Comparison of ENCODE assay signal across 10 cellular contexts in the genomic region with DNA sequence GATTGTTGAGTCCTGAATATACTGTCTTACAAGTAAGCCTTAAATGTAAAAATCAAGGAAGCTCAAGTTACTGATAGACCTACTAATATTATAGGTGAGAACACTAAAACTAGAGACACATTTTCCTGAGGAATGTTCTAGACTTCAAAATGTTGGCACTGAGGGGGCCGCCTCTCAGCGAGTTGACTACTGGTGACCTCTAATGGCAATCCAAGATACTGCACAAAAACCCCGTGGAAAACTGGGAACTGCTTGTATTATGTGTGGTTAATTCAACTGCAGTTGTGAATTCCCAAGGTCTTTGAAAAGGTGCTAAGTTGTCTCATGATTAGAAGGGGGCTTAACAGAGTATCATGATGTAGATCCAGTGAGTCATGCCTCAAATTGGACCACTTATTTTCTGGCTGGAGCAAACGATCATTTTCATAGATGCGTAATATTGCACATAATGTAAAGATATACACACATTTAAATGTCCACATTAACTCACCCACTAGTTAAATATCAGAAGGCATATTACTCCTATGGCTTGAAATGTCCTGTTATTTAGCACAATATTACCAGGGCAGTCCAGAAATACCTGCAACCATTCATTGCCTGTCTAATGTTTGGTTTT.
DNase-seq lines count a peak whose midpoint lies in the region; ATAC-seq and TF ChIP-seq lines count a peak whose summit lies in the region.
"Had no signal": no experiment of that assay in that cellular context is flagged by ENCODE, and none has a peak within 500 bp of the region (broad histone marks: within the 10 kb centered on the region; RNA-seq: fewer than 3 reads in every experiment).

No MANE protein-coding gene starts in this region.

- H3K9ac ChIP-seq in H9 (ENCODE audit: extremely low read depth, insufficient read length, low read length) (no peak overlapping the region), SU-DHL-6 (ENCODE audit: low read length) (no peak overlapping the region)

- peak; percentile 45; the same call in 1 of the 2 replicates for TF ChIP-seq CTCF in BE2C (IDR thresholded peaks at IDR 0.05; ENCODE audit: low read depth, low read length)
- TF ChIP-seq CTCF in H9 (conservative IDR thresholded peaks at IDR 0.05): peak; percentile 81
- peak; percentile 29 for TF ChIP-seq CTCF in SU-DHL-6 (IDR thresholded peaks at IDR 0.05; ENCODE audit: insufficient read depth, low read length, poor library complexity, severe bottlenecking)

- no peaks in the 10 kb centered on the region for H3K23me2 ChIP-seq in H9 (ENCODE audit: insufficient read length, low read depth, low read length, poor library complexity, severe bottlenecking)

- no peak overlapping the region for H4K5ac ChIP-seq in H9 (ENCODE audit: insufficient read length, low read depth, low read length)

- H4K8ac ChIP-seq in H9 (replicated peaks; ENCODE audit: insufficient read length, low read depth, low read length): no peak overlapping the region

- H3K23ac ChIP-seq in H9 (ENCODE audit: insufficient read length, low read depth, low read length): no peak overlapping the region

- H2AK5ac ChIP-seq in H9 (ENCODE audit: insufficient read length, low read length): no peak overlapping the region

- CTCF ChIA-PET in activated naive CD4-positive, alpha-beta T cell treated with anti-CD3 and anti-CD28 coated beads for 36 hours (lab: Charles Lee): no interaction called here

- H3F3A ChIP-seq in SU-DHL-6 (ENCODE audit: insufficient read depth): no peaks in the 10 kb centered on the region

- no peak overlapping the region for H2BK5ac ChIP-seq in H9 (ENCODE audit: insufficient read length, low read length)

- H3K9me3 Mint-ChIP-seq in H9: no peaks in the 10 kb centered on the region
- H3K9me3 Mint-ChIP-seq in activated naive CD4-positive, alpha-beta T cell treated with anti-CD3 and anti-CD28 coated beads for 36 hours: peaks cover 1% of the 10 kb centered on the region
- H3K9me3 Mint-ChIP-seq: dendritic cell treated with granulocyte-macrophage colony-stimulating factor and Interleukin-4, amounts not matched to agents 40 ng/mL and 50 ng/mL, for 4 days had no signal

- H3K27ac ChIP-seq in H9 (ENCODE audit: insufficient read length, low read depth, low read length) (no peak overlapping the region), SU-DHL-6 (ENCODE audit: low read depth, low read length) (no peak overlapping the region)

- intact Hi-C loops in activated naive CD4-positive, alpha-beta T cell treated with anti-CD3 and anti-CD28 coated beads for 36 hours (cut with micrococcal nuclease): loop anchor here (5.0 kb wide), 1 partner anchor 531 kb away; no protein-coding TSS in a partner anchor

- no peaks in the 10 kb centered on the region for H4K20me1 ChIP-seq in H9 (ENCODE audit: control insufficient read depth, insufficient read depth, insufficient read length)
- no peaks in the 10 kb centered on the region for H4K20me1 ChIP-seq in SU-DHL-6 (ENCODE audit: low read depth, low read length)

- H2AFZ ChIP-seq in H9 (ENCODE audit: low read length) (no peak overlapping the region), SU-DHL-6 (ENCODE audit: low read depth, low read length, severe bottlenecking) (no peak overlapping the region)

- no peaks in the 10 kb centered on the region for H3K9me2 ChIP-seq in SU-DHL-6 (replicated peaks; ENCODE audit: insufficient read depth, low read length)

- no peak overlapping the region for H3K4me2 ChIP-seq in H9 (ENCODE audit: insufficient read depth, insufficient read length, low read length)
- H3K4me2 ChIP-seq in SU-DHL-6 (ENCODE audit: low read depth, low read length, poor library complexity, severe bottlenecking): no peak overlapping the region

- H3K18ac ChIP-seq in H9 (ENCODE audit: insufficient read length, low read depth, low read length): no peak overlapping the region

- H2BK12ac ChIP-seq in H9 (ENCODE audit: insufficient read length, low read depth, low read length): no peak overlapping the region

- peaks cover 7 to 11% of the 10 kb centered on the region in 2 experiments for H3K4me1 Mint-ChIP-seq in H9
- H3K4me1 Mint-ChIP-seq in activated naive CD4-positive, alpha-beta T cell treated with anti-CD3 and anti-CD28 coated beads for 36 hours (ENCODE audit: low read depth): no peaks in the 10 kb centered on the region

- no peak overlapping the region for H2BK120ac ChIP-seq in H9 (ENCODE audit: low read depth, low read length, poor library complexity, severe bottlenecking)

- no peaks in the 10 kb centered on the region for H3K36me3 Mint-ChIP-seq in H9 (ENCODE audit: insufficient read depth in 1 of 3, low read depth in 3 of 3)
- no peaks in the 10 kb centered on the region for H3K36me3 Mint-ChIP-seq in activated naive CD4-positive, alpha-beta T cell treated with anti-CD3 and anti-CD28 coated beads for 36 hours (ENCODE audit: low read depth)

- no peak for ATAC-seq in GM19324 (IDR thresholded peaks at IDR 0.05; ENCODE audit: low FRiP score, unreplicated experiment)

- no peak overlapping the region for H2BK20ac ChIP-seq in H9 (ENCODE audit: low read depth, low read length, poor library complexity, severe bottlenecking)

- H3K9me3 ChIP-seq in BE2C (no peaks in the 10 kb centered on the region), H9 (ENCODE audit: control insufficient read depth, low read depth, low read length) (no peaks in the 10 kb centered on the region), SU-DHL-6 (ENCODE audit: insufficient read depth, low read length) (no peaks in the 10 kb centered on the region)

- no peak overlapping the region for H4K91ac ChIP-seq in H9 (ENCODE audit: insufficient read length, low read depth, low read length)

- no peak overlapping the region for H3T11ph ChIP-seq in H9 (ENCODE audit: low read length)

- H3K4me3 Mint-ChIP-seq in H9: no peak overlapping the region
- H3K4me3 Mint-ChIP-seq in activated naive CD4-positive, alpha-beta T cell treated with anti-CD3 and anti-CD28 coated beads for 36 hours: no peak overlapping the region
- H3K4me3 Mint-ChIP-seq: dendritic cell treated with granulocyte-macrophage colony-stimulating factor and Interleukin-4, amounts not matched to agents 40 ng/mL and 50 ng/mL, for 4 days; stimulated activated naive CD8-positive, alpha-beta T cell treated with anti-CD3 and anti-CD28 coated beads, Interleukin-15, Interleukin-2, amounts not matched to agents 100 ng/mL and 50 ng/mL, for 24 hours had no signal

- no peaks in the 10 kb centered on the region; the same call in 1 of the 2 replicates for H3K27me3 Mint-ChIP-seq in H9 (ENCODE audit: low read depth)
- no peaks in the 10 kb centered on the region for H3K27me3 Mint-ChIP-seq in activated naive CD4-positive, alpha-beta T cell treated with anti-CD3 and anti-CD28 coated beads for 36 hours (ENCODE audit: low read depth)
- H3K27me3 Mint-ChIP-seq: stimulated activated naive CD8-positive, alpha-beta T cell treated with anti-CD3 and anti-CD28 coated beads, Interleukin-15, Interleukin-2, amounts not matched to agents 100 ng/mL and 50 ng/mL, for 24 hours had no signal

- no peak overlapping the region for H2BK15ac ChIP-seq in H9 (ENCODE audit: low read depth, low read length)

- no peaks in the 10 kb centered on the region for H3K79me1 ChIP-seq in H9 (ENCODE audit: insufficient read depth, low read depth, low read length, poor library complexity, severe bottlenecking)

- no peaks in the 10 kb centered on the region for H3K4me1 ChIP-seq in BE2C
- H3K4me1 ChIP-seq in H9 (ENCODE audit: insufficient read depth, low read length): no peaks in the 10 kb centered on the region

- H3K4ac ChIP-seq in H9 (ENCODE audit: low read depth, low read length): no peak overlapping the region

- H3K27me3 ChIP-seq in BE2C (no peaks in the 10 kb centered on the region), H9 (ENCODE audit: insufficient read depth, low read length) (no peaks in the 10 kb centered on the region), SU-DHL-6 (ENCODE audit: low read length) (no peaks in the 10 kb centered on the region)

- H3K36me3 ChIP-seq in BE2C: no peaks in the 10 kb centered on the region
- no peaks in the 10 kb centered on the region for H3K36me3 ChIP-seq in SU-DHL-6 (ENCODE audit: low read length)

- no peak overlapping the region for H3K27ac Mint-ChIP-seq in H9
- H3K27ac Mint-ChIP-seq in activated naive CD4-positive, alpha-beta T cell treated with anti-CD3 and anti-CD28 coated beads for 36 hours: no peak overlapping the region
- H3K27ac Mint-ChIP-seq: dendritic cell treated with granulocyte-macrophage colony-stimulating factor and Interleukin-4, amounts not matched to agents 40 ng/mL and 50 ng/mL, for 4 days; stimulated activated naive CD8-positive, alpha-beta T cell treated with anti-CD3 and anti-CD28 coated beads, Interleukin-15, Interleukin-2, amounts not matched to agents 100 ng/mL and 50 ng/mL, for 24 hours had no signal

- no peak overlapping the region for H3K56ac ChIP-seq in H9 (ENCODE audit: insufficient read length, low read depth, low read length)

- H3K79me2 ChIP-seq in H9 (ENCODE audit: insufficient read depth, low read length) (no peaks in the 10 kb centered on the region), SU-DHL-6 (ENCODE audit: insufficient read depth, low read length) (no peaks in the 10 kb centered on the region)

- WGBS in H9 (ENCODE audit: extremely low coverage, insufficient read length, low lambda C conversion rate): no CpG with 5 or more reads among the region's 5 CpGs

- no peak overlapping the region for H3K4me3 ChIP-seq in BE2C (ENCODE audit: low read depth, low read length)
- no peak overlapping the region for H3K4me3 ChIP-seq in SU-DHL-6 (ENCODE audit: insufficient read depth, low read length, poor library complexity, severe bottlenecking)

- DNase-seq in BE2C: peak; percentile 13
- no peak for DNase-seq in H9
- peak; percentile 16 for DNase-seq in kidney glomerular epithelial cell (lab: John Stamatoyannopoulos, UW)
- DNase-seq in NK-92 (lab: John Stamatoyannopoulos, UW; ENCODE audit: unreplicated experiment): no peak
- DNase-seq in activated naive CD4-positive, alpha-beta T cell treated with anti-CD3 and anti-CD28 coated beads for 36 hours: no peak
- no peak for DNase-seq in NCI-H2227 (lab: John Stamatoyannopoulos, UW; ENCODE audit: unreplicated experiment)

- no peak overlapping the region for H3K14ac ChIP-seq in H9 (ENCODE audit: insufficient read depth, low read length)

Comparison
In these comparisons a context has a peak if more than half of its experiments do, and no peak if none do; other contexts are left out.
1. DNase-seq: peak in BE2C (single experiment) and kidney glomerular epithelial cell (single experiment); none in H9 (single experiment), NK-92 (single experiment), activated naive CD4-positive, alpha-beta T cell treated with anti-CD3 and anti-CD28 coated beads for 36 hours (single experiment) and NCI-H2227 (single experiment).
2. CTCF ChIP-seq: peak in every context shown above with its lines; median percentile 81 in H9; 45 in BE2C; 29 in SU-DHL-6.